In the genomic region with DNA sequence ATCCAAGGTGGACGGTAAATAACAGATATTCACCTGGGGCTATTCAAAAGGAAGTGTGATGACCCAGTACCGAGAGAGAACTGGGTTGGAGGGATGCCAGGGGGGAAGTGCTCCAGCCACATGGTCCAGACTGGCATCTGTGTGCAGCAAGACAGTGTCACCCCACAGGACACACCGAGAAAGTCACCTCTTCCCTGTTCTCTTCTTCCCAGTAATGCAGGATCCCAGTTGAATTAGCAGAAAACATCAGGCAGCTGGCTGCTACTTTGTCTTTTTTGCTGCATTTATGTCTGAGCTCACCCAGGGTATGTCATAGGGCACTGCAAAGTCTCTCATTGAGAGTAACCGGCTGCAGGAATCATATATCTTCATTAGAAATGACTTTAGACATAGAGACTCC, we compare ENCODE assay signal across 24 cellular contexts.
"Had no signal": no experiment of that assay in that cellular context is flagged by ENCODE, and none has a peak within 500 bp of the region (broad histone marks: within the 10 kb centered on the region; RNA-seq: fewer than 3 reads in every experiment).

No MANE protein-coding gene starts in this region.

- DNase-seq: activated CD4-positive, alpha-beta T cell treated with anti-CD3 and anti-CD28 coated beads for 4 hours; activated CD4-positive, alpha-beta T cell treated with anti-CD3 and anti-CD28 coated beads, Interleukin-2, amount 50 U/mL, for 1 hour; activated CD4-positive, alpha-beta T cell treated with anti-CD3 and anti-CD28 coated beads, Interleukin-2, amount 50 U/mL, for 48 hours; activated CD4-positive, CD25-positive, alpha-beta regulatory T cell; activated CD4-positive, CD25-positive, alpha-beta regulatory T cell treated with anti-CD3 and anti-CD28 coated beads, Interleukin-2, amount 50 U/mL, for 72 hours; activated CD8-positive, alpha-beta memory T cell treated with anti-CD3 and anti-CD28 coated beads for 24 hours; activated CD8-positive, alpha-beta T cell treated with anti-CD3 and anti-CD28 coated beads for 36 hours; activated effector memory CD4-positive, alpha-beta T cell treated with Interleukin-2 at 50 U/mL for 16 hours; activated gamma-delta T cell treated with Interleukin-2 at 50 U/mL for 16 hours; activated naive CD4-positive, alpha-beta T cell treated with anti-CD3 and anti-CD28 coated beads, Interleukin-2, amount 50 U/mL, for 16 hours; activated naive CD4-positive, alpha-beta T cell treated with Interleukin-2 at 50 U/mL for 16 hours; activated T-cell treated with anti-CD3 and anti-CD28 coated beads, Interleukin-2, amount 50 U/mL, for 4 hours; amniotic stem cell; anterior cingulate cortex; brain microvascular endothelial cell; caudate nucleus; cerebellar nuclear complex; colonic mucosa; effector CD8-positive, alpha-beta T cell; foreskin fibroblast; heart right ventricle; T-helper 2 cell had no signal

- H3K4me1 ChIP-seq: colonic mucosa, heart right ventricle had no signal

- H3K36me3 ChIP-seq: brain microvascular endothelial cell, colonic mucosa, heart right ventricle had no signal

- ATAC-seq: activated CD8-positive, alpha-beta T cell treated with anti-CD3 and anti-CD28 coated beads for 36 hours; activated T-cell treated with anti-CD3 and anti-CD28 coated beads, Interleukin-2, amount 50 U/mL, for 4 hours; activated T-helper 17 cell treated with anti-CD3 and anti-CD28 coated beads, Interleukin-2, amount 50 U/mL, for 72 hours; heart right ventricle had no signal

- H3K27ac ChIP-seq: brain microvascular endothelial cell, colonic mucosa, epithelial cell of prostate, heart right ventricle had no signal

- H3K27me3 ChIP-seq: brain microvascular endothelial cell, colonic mucosa had no signal

- H3K4me3 ChIP-seq: colonic mucosa, heart right ventricle had no signal

- H3K9me3 ChIP-seq: colonic mucosa had no signal
